Comparison of ENCODE assay signal across 17 cellular contexts in genomic region chr7:157575181-157575580, GRCh38.
"Had no signal": no experiment of that assay in that cellular context is flagged by ENCODE, and none has a peak within 500 bp of the region (broad histone marks: within the 10 kb centered on the region; RNA-seq: fewer than 3 reads in every experiment).

No MANE protein-coding gene starts in this region.

- H3K9me3 Mint-ChIP-seq: dendritic cell treated with granulocyte-macrophage colony-stimulating factor and Interleukin-4, amounts not matched to agents 40 ng/mL and 50 ng/mL, for 4 days; effector memory CD8-positive, alpha-beta T cell; naive thymus-derived CD4-positive, alpha-beta T cell had no signal

- H3K4me3 Mint-ChIP-seq: dendritic cell treated with granulocyte-macrophage colony-stimulating factor and Interleukin-4, amounts not matched to agents 40 ng/mL and 50 ng/mL, for 4 days had no signal

- H3K27ac ChIP-seq: epithelial cell of prostate, esophagus muscularis mucosa, gastrocnemius medialis, heart right ventricle, parathyroid adenoma, thyroid gland, upper lobe of left lung, uterus had no signal

- H3K27ac Mint-ChIP-seq: dendritic cell treated with granulocyte-macrophage colony-stimulating factor and Interleukin-4, amounts not matched to agents 40 ng/mL and 50 ng/mL, for 4 days had no signal

- H3K9me3 ChIP-seq: esophagus muscularis mucosa, gastrocnemius medialis, heart right ventricle, thyroid gland, upper lobe of left lung, uterus had no signal

- ATAC-seq: gastrocnemius medialis; heart right ventricle; naive thymus-derived CD4-positive, alpha-beta T cell; sciatic nerve had no signal

- H3K27me3 ChIP-seq: thyroid gland, upper lobe of left lung, uterus had no signal

- DNase-seq: effector memory CD8-positive, alpha-beta T cell; gastrocnemius medialis; heart right ventricle; kidney glomerular epithelial cell; mammary epithelial cell; naive thymus-derived CD4-positive, alpha-beta T cell; stimulated activated CD4-positive, alpha-beta T cell treated with anti-CD3 and anti-CD28 coated beads, Interleukin-12 subunit alpha, Interleukin-12 subunit beta, amount 100 ng/mL, for 4 hours; stimulated activated naive CD4-positive, alpha-beta T cell; thyroid gland; upper lobe of left lung; uterus had no signal

- H3K4me3 ChIP-seq: esophagus muscularis mucosa, gastrocnemius medialis, heart right ventricle, skin epidermis, thyroid gland, upper lobe of left lung, uterus had no signal

- H3K4me1 ChIP-seq: esophagus muscularis mucosa, gastrocnemius medialis, heart right ventricle, parathyroid adenoma, thyroid gland, upper lobe of left lung, uterus had no signal

- H3K36me3 ChIP-seq: esophagus muscularis mucosa, gastrocnemius medialis, heart right ventricle, thyroid gland, upper lobe of left lung, uterus had no signal
